ENCODE assay signal across 11 cellular contexts in genomic region chr2:189204322-189204941, GRCh38. TPM values are rescaled to one million over a fixed set of nuclear protein-coding genes. Genes with fewer than 3 reads are reported as not detected.
DNase-seq lines count a peak whose midpoint lies in the region; ATAC-seq, FAIRE-seq and TF ChIP-seq lines count a peak whose summit lies in the region.
"Had no signal": no experiment of that assay in that cellular context is flagged by ENCODE, and none has a peak within 500 bp of the region (broad histone marks: within the 10 kb centered on the region; RNA-seq: fewer than 3 reads in every experiment).

No MANE protein-coding gene starts in this region.

- no peak for FAIRE-seq in D721Med (lab: Jason Lieb, UNC)

- no peaks in the 10 kb centered on the region for H3K79me1 ChIP-seq in H9 (ENCODE audit: insufficient read depth, low read depth, low read length, poor library complexity, severe bottlenecking)

- H3K27me3 Mint-ChIP-seq in HFFc6 (ENCODE audit: insufficient read depth) (no peaks in the 10 kb centered on the region), H9 (ENCODE audit: low read depth) (no peaks in the 10 kb centered on the region)
- no peaks in the 10 kb centered on the region for H3K27me3 Mint-ChIP-seq in activated naive CD8-positive, alpha-beta T cell treated with anti-CD3 and anti-CD28 coated beads, Interleukin-2, amount 50 U/mL, for 24 hours
- H3K27me3 Mint-ChIP-seq: CD4-positive, CD25-positive, alpha-beta regulatory T cell had no signal

- H3K79me2 ChIP-seq in H9 (ENCODE audit: insufficient read depth, low read length) = no peaks in the 10 kb centered on the region

- no peak overlapping the region for H2BK20ac ChIP-seq in H9 (ENCODE audit: low read depth, low read length, poor library complexity, severe bottlenecking)

- H3K36me3 Mint-ChIP-seq in HFFc6 (ENCODE audit: low read depth) (0 out of 2 replicates have a peak, but pooled peaks cover 4% of the 10 kb centered on the region), H9 (ENCODE audit: insufficient read depth in 1 of 3, low read depth in 3 of 3) (no peaks in the 10 kb centered on the region)
- peaks cover 2% of the 10 kb centered on the region for H3K36me3 Mint-ChIP-seq in activated naive CD8-positive, alpha-beta T cell treated with anti-CD3 and anti-CD28 coated beads, Interleukin-2, amount 50 U/mL, for 24 hours (ENCODE audit: low read depth)
- H3K36me3 Mint-ChIP-seq: CD4-positive, CD25-positive, alpha-beta regulatory T cell had no signal

- no peak overlapping the region for H3K18ac ChIP-seq in H9 (ENCODE audit: insufficient read length, low read depth, low read length)

- no peak overlapping the region for H2AFZ ChIP-seq in H9 (ENCODE audit: low read length)

- no peak overlapping the region for H3K56ac ChIP-seq in H9 (ENCODE audit: insufficient read length, low read depth, low read length)

- no peaks in the 10 kb centered on the region for H3K9me3 ChIP-seq in H9 (ENCODE audit: control insufficient read depth, low read depth, low read length)
- H3K9me3 ChIP-seq: testis had no signal

- H2BK5ac ChIP-seq in H9 (ENCODE audit: insufficient read length, low read length) = no peak overlapping the region

- H3K14ac ChIP-seq in H9 (ENCODE audit: insufficient read depth, low read length) = no peak overlapping the region

- H3K23me2 ChIP-seq in H9 (ENCODE audit: insufficient read length, low read depth, low read length, poor library complexity, severe bottlenecking) = no peaks in the 10 kb centered on the region

- DNase-seq in ACHN (peak; percentile 48), HFFc6 (peak; percentile 24), kidney glomerular epithelial cell (lab: John Stamatoyannopoulos, UW) (peak; percentile 34), H9 (no peak), D721Med (ENCODE audit: insufficient read length, low spot score) (no peak), HUDEP-2 (lab: John Stamatoyannopoulos, UW; ENCODE audit: unreplicated experiment in 76 of 76) (no peak), cardiac septum (ENCODE audit: low spot score) (no peak)
- DNase-seq in activated naive CD8-positive, alpha-beta T cell treated with anti-CD3 and anti-CD28 coated beads, Interleukin-2, amount 50 U/mL, for 24 hours = no peak
- DNase-seq: NK-92 treated with Interleukin-12 subunit alpha and Interleukin-12 subunit beta, amount 100 ng/mL, for 24 hours; testis had no signal

- H3K4ac ChIP-seq in H9 (ENCODE audit: low read depth, low read length) = no peak overlapping the region

- no peaks in the 10 kb centered on the region for H4K20me1 ChIP-seq in H9 (ENCODE audit: control insufficient read depth, insufficient read depth, insufficient read length)

- no peaks in the 10 kb centered on the region for H3K4me1 ChIP-seq in H9 (ENCODE audit: insufficient read depth, low read length)
- H3K4me1 ChIP-seq: testis had no signal

- H3K27me3 ChIP-seq in H9 (ENCODE audit: insufficient read depth, low read length) = no peaks in the 10 kb centered on the region
- H3K27me3 ChIP-seq: testis had no signal

- ATAC-seq in activated naive CD8-positive, alpha-beta T cell treated with anti-CD3 and anti-CD28 coated beads, Interleukin-2, amount 50 U/mL, for 24 hours = peak; percentile 65

- no peak overlapping the region for H2BK120ac ChIP-seq in H9 (ENCODE audit: low read depth, low read length, poor library complexity, severe bottlenecking)

- H3K4me3 Mint-ChIP-seq in HFFc6 (peak overlapping the region; percentile 82), H9 (no peak overlapping the region)
- peak overlapping the region; percentile 13 for H3K4me3 Mint-ChIP-seq in activated naive CD8-positive, alpha-beta T cell treated with anti-CD3 and anti-CD28 coated beads, Interleukin-2, amount 50 U/mL, for 24 hours
- H3K4me3 Mint-ChIP-seq: CD4-positive, CD25-positive, alpha-beta regulatory T cell had no signal

- H2AK5ac ChIP-seq in H9 (ENCODE audit: insufficient read length, low read length) = no peak overlapping the region

- peak overlapping the region; percentile 90 for H3K27ac Mint-ChIP-seq in HFFc6
- H3K27ac Mint-ChIP-seq in activated naive CD8-positive, alpha-beta T cell treated with anti-CD3 and anti-CD28 coated beads, Interleukin-2, amount 50 U/mL, for 24 hours = peak overlapping the region; percentile 14
- no peak overlapping the region; a peak in 1 of 7 replicates for H3K27ac Mint-ChIP-seq in H9
- H3K27ac Mint-ChIP-seq: CD4-positive, CD25-positive, alpha-beta regulatory T cell had no signal

- H3K9ac ChIP-seq in H9 (ENCODE audit: extremely low read depth, insufficient read length, low read length) = no peak overlapping the region

- no peaks in the 10 kb centered on the region; the same call in 1 of the 2 replicates for H3K9me3 Mint-ChIP-seq in HFFc6
- no peaks in the 10 kb centered on the region for H3K9me3 Mint-ChIP-seq in activated naive CD8-positive, alpha-beta T cell treated with anti-CD3 and anti-CD28 coated beads, Interleukin-2, amount 50 U/mL, for 24 hours
- H3K9me3 Mint-ChIP-seq in H9 = no peaks in the 10 kb centered on the region

- H3K4me2 ChIP-seq in H9 (ENCODE audit: insufficient read depth, insufficient read length, low read length) = no peak overlapping the region

- H4K8ac ChIP-seq in H9 (replicated peaks; ENCODE audit: insufficient read length, low read depth, low read length) = no peak overlapping the region

- no peak overlapping the region for H4K91ac ChIP-seq in H9 (ENCODE audit: insufficient read length, low read depth, low read length)

- TF ChIP-seq CTCF in HFFc6 (IDR thresholded peaks at IDR 0.05) (no peak), H9 (conservative IDR thresholded peaks at IDR 0.05) (no peak), D721Med (IDR thresholded peaks at IDR 0.05; ENCODE audit: insufficient read depth, missing control alignments) (no peak)

- H3T11ph ChIP-seq in H9 (ENCODE audit: low read length) = no peak overlapping the region

- intact Hi-C loops in cardiac septum (cut with DNase I) = no loop called here

- WGBS in H9 (ENCODE audit: extremely low coverage, insufficient read length, low lambda C conversion rate) = no CpG with 5 or more reads among the region's 3 CpGs

- peaks cover 66% of the 10 kb centered on the region for H3K4me1 Mint-ChIP-seq in HFFc6 (ENCODE audit: low read depth)
- peaks cover 18% of the 10 kb centered on the region for H3K4me1 Mint-ChIP-seq in activated naive CD8-positive, alpha-beta T cell treated with anti-CD3 and anti-CD28 coated beads, Interleukin-2, amount 50 U/mL, for 24 hours
- H3K4me1 Mint-ChIP-seq in H9 = peaks cover 15 to 19% of the 10 kb centered on the region in 2 experiments

- in situ Hi-C loops in ACHN (cut with HindIII; ENCODE audit: low pct_ligation_motif_present, low pct_unique_long_range_greater_than_20kb, low sequenced_read_pairs) = no loop called here

- H3K23ac ChIP-seq in H9 (ENCODE audit: insufficient read length, low read depth, low read length) = no peak overlapping the region

- H4K5ac ChIP-seq in H9 (ENCODE audit: insufficient read length, low read depth, low read length) = no peak overlapping the region

- no peak overlapping the region for H2BK12ac ChIP-seq in H9 (ENCODE audit: insufficient read length, low read depth, low read length)

- H2BK15ac ChIP-seq in H9 (ENCODE audit: low read depth, low read length) = no peak overlapping the region

- no peak overlapping the region for H3K27ac ChIP-seq in H9 (ENCODE audit: insufficient read length, low read depth, low read length)
- H3K27ac ChIP-seq: testis had no signal

RNA-seq across cellular contexts. Expression of gene COL5A2, which starts 24.9 kb away (rescaled TPM):
- 100 to 1,000 TPM; 265 to 388 (median 303) TPM for total RNA-seq in HFFc6 (2021; fragmentation: NEBNext Ultra II Directional; extraction: Animal tissue kit (Norgen Biotek cat#: 25700))
- total RNA-seq in H9 (2021) = 10.5 and 13.6 TPM in 2 replicates
- 16.0 TPM for total RNA-seq in cardiac septum

Comparison
In these comparisons a context has a peak if more than half of its experiments do, and no peak if none do; other contexts are left out.
1. DNase-seq: peak in ACHN (single experiment), HFFc6 (single experiment) and kidney glomerular epithelial cell (single experiment); none in activated naive CD8-positive, alpha-beta T cell treated with anti-CD3 and anti-CD28 coated beads, Interleukin-2, amount 50 U/mL, for 24 hours (single experiment), H9 (single experiment), D721Med (single experiment), HUDEP-2 (0 of 76) and cardiac septum (single experiment).
2. H3K27ac Mint-ChIP-seq: peak in HFFc6 (single experiment) and activated naive CD8-positive, alpha-beta T cell treated with anti-CD3 and anti-CD28 coated beads, Interleukin-2, amount 50 U/mL, for 24 hours (single experiment); none in H9 (0 of 3).
3. H3K4me3 Mint-ChIP-seq: peak in HFFc6 (single experiment) and activated naive CD8-positive, alpha-beta T cell treated with anti-CD3 and anti-CD28 coated beads, Interleukin-2, amount 50 U/mL, for 24 hours (single experiment); none in H9 (0 of 2).
4. RNA of gene COL5A2, which starts 24.9 kb away (total RNA-seq): 265 to 388 TPM in HFFc6; 16.0 TPM in cardiac septum (single experiment) and 10.5 to 13.6 TPM in H9; every median in the first group is over 10 times any median in the second.